Comparison of ENCODE assay signal across 20 cellular contexts in genomic region chr16:8855972-8856371, GRCh38. TPM values are rescaled to one million over a fixed set of nuclear protein-coding genes. Genes with fewer than 3 reads are reported as not detected.
A peak's percentile ranks its signal among the peaks of the same experiment; 100 is the strongest.
DNase-seq lines count a peak whose midpoint lies in the region; ATAC-seq and TF ChIP-seq lines count a peak whose summit lies in the region.
"Had no signal": no experiment of that assay in that cellular context is flagged by ENCODE, and none has a peak within 500 bp of the region (broad histone marks: within the 10 kb centered on the region; RNA-seq: fewer than 3 reads in every experiment).

No MANE protein-coding gene starts in this region.

- H3K27ac Mint-ChIP-seq in Caco-2 (ENCODE audit: unreplicated experiment) = peak overlapping the region; percentile 22
- H3K27ac Mint-ChIP-seq in activated naive CD8-positive, alpha-beta T cell = peak overlapping the region; percentile 34
- no peak overlapping the region for H3K27ac Mint-ChIP-seq in glutamatergic neuron (ENCODE audit: unreplicated experiment)

- no peak overlapping the region for H3K4me2 ChIP-seq in parathyroid adenoma (ENCODE audit: low read length)
- H3K4me2 ChIP-seq: A549 had no signal

- no peak overlapping the region for H3K4me3 ChIP-seq in Caco-2 (ENCODE audit: low read depth, low read length)
- H3K4me3 ChIP-seq in parathyroid adenoma (ENCODE audit: low read depth, low read length) = no peak overlapping the region
- no peak overlapping the region for H3K4me3 ChIP-seq in breast epithelium
- H3K4me3 ChIP-seq: A549, body of pancreas, coronary artery, uterus had no signal

- CTCF ChIA-PET in Caco-2 (lab: Charles Lee) = no interaction called here

- H3K36me3 ChIP-seq in Caco-2 (ENCODE audit: control insufficient read depth, insufficient read depth, low read length) (peaks cover 6% of the 10 kb centered on the region; the same call in 1 of the 2 replicates), parathyroid adenoma (ENCODE audit: control insufficient read depth, insufficient read depth, low read length) (no peaks in the 10 kb centered on the region), breast epithelium (no peaks in the 10 kb centered on the region)
- H3K36me3 ChIP-seq: uterus had no signal

- H3K9ac ChIP-seq in parathyroid adenoma = no peak overlapping the region

- H3K4me3 Mint-ChIP-seq in Caco-2 (ENCODE audit: unreplicated experiment) = no peak overlapping the region
- H3K4me3 Mint-ChIP-seq in activated naive CD8-positive, alpha-beta T cell = no peak overlapping the region
- no peak overlapping the region for H3K4me3 Mint-ChIP-seq in glutamatergic neuron (ENCODE audit: unreplicated experiment)
- H3K4me3 Mint-ChIP-seq: activated CD8-positive, alpha-beta memory T cell treated with anti-CD3 and anti-CD28 coated beads, Interleukin-2, amount 10 ng/mL, durations not matched to agents 7 days and 5 days; naive B cell had no signal

- POLR2A ChIA-PET in Caco-2 (lab: Charles Lee) = no interaction called here

- H3K4me1 ChIP-seq in Caco-2 = peaks cover 12% of the 10 kb centered on the region
- no peaks in the 10 kb centered on the region for H3K4me1 ChIP-seq in parathyroid adenoma
- no peaks in the 10 kb centered on the region for H3K4me1 ChIP-seq in breast epithelium
- H3K4me1 ChIP-seq: uterus had no signal

- no peak for ATAC-seq in GM18873 (IDR thresholded peaks at IDR 0.05; ENCODE audit: low FRiP score, unreplicated experiment)
- ATAC-seq: activated CD8-positive, alpha-beta memory T cell treated with anti-CD3 and anti-CD28 coated beads, Interleukin-2, amount 10 ng/mL, durations not matched to agents 7 days and 5 days; body of pancreas had no signal

- no peak overlapping the region for H2AFZ ChIP-seq in parathyroid adenoma

- H3K27me3 ChIP-seq in Caco-2 (replicated peaks; ENCODE audit: control insufficient read depth, insufficient read depth, low read length) (no peaks in the 10 kb centered on the region), parathyroid adenoma (ENCODE audit: control insufficient read depth, insufficient read depth, low read length) (no peaks in the 10 kb centered on the region), breast epithelium (no peaks in the 10 kb centered on the region)
- H3K27me3 ChIP-seq: body of pancreas, uterus had no signal

- H3K36me3 Mint-ChIP-seq in Caco-2 (ENCODE audit: insufficient read depth, unreplicated experiment) = peaks cover 97% of the 10 kb centered on the region
- H3K36me3 Mint-ChIP-seq in activated naive CD8-positive, alpha-beta T cell = peaks cover 2% of the 10 kb centered on the region
- H3K36me3 Mint-ChIP-seq in glutamatergic neuron (ENCODE audit: unreplicated experiment) = no peaks in the 10 kb centered on the region

- DNase-seq in activated effector memory CD4-positive, alpha-beta T cell treated with anti-CD3 and anti-CD28 coated beads, Interleukin-2, amount 50 U/mL, for 16 hours = peak; percentile 53
- DNase-seq in activated effector memory CD4-positive, alpha-beta T cell treated with Interleukin-2 at 50 U/mL for 16 hours = no peak
- no peak for DNase-seq in Caco-2
- no peak for DNase-seq in glutamatergic neuron
- no peak for DNase-seq in breast epithelium (ENCODE audit: low spot score in 2 of 2)
- DNase-seq: activated CD4-positive, CD25-positive, alpha-beta regulatory T cell; activated CD8-positive, alpha-beta memory T cell treated with anti-CD3 and anti-CD28 coated beads, Interleukin-2, amount 10 ng/mL, durations not matched to agents 7 days and 5 days; body of pancreas; naive B cell; NCI-H1694; NCI-H2227 treated with DMSO at 0.1 percent for 48 hours; NCI-H82; uterus had no signal

- H3K9me3 ChIP-seq in Caco-2 = no peaks in the 10 kb centered on the region
- no peaks in the 10 kb centered on the region for H3K9me3 ChIP-seq in parathyroid adenoma (ENCODE audit: control insufficient read depth, low read length)
- H3K9me3 ChIP-seq in breast epithelium = no peaks in the 10 kb centered on the region
- H3K9me3 ChIP-seq: A549, body of pancreas, uterus had no signal

- H3K27me3 Mint-ChIP-seq in Caco-2 (ENCODE audit: insufficient read depth, unreplicated experiment) (no peaks in the 10 kb centered on the region), glutamatergic neuron (ENCODE audit: unreplicated experiment) (peaks cover 12% of the 10 kb centered on the region)
- no peaks in the 10 kb centered on the region for H3K27me3 Mint-ChIP-seq in activated naive CD8-positive, alpha-beta T cell
- H3K27me3 Mint-ChIP-seq: activated CD8-positive, alpha-beta memory T cell treated with anti-CD3 and anti-CD28 coated beads, Interleukin-2, amount 10 ng/mL, durations not matched to agents 7 days and 5 days; naive B cell had no signal

- BruUV-seq in Caco-2 (replicated peaks; lab: Mats Ljungman, UMichigan) = no TSS peak

- H3K27ac ChIP-seq in parathyroid adenoma = peak overlapping the region; percentile 19
- peak overlapping the region in 1 of 2 donors; percentile 32 for H3K27ac ChIP-seq in breast epithelium
- H3K27ac ChIP-seq: uterus had no signal

- no peaks in the 10 kb centered on the region for H3K79me2 ChIP-seq in parathyroid adenoma

- intact Hi-C loops in Caco-2 (cut with micrococcal nuclease; ENCODE audit: unreplicated experiment) = no loop called here
- intact Hi-C loops in breast epithelium (cut with DNase I; ENCODE audit: low total_unique reads) = no loop called here

- TF ChIP-seq CTCF in Caco-2 (IDR thresholded peaks at IDR 0.05; ENCODE audit: insufficient read depth in 1 of 2, low read depth in 1 of 2, low read length in 1 of 2, severe bottlenecking in 1 of 2, unreplicated experiment in 1 of 2) (no peak), parathyroid adenoma (IDR thresholded peaks at IDR 0.05) (no peak), glutamatergic neuron (IDR thresholded peaks at IDR 0.05; ENCODE audit: partially characterized antibody, unreplicated experiment) (no peak), breast epithelium (IDR thresholded peaks at IDR 0.05) (no peak)

- H3K4me1 Mint-ChIP-seq in Caco-2 (ENCODE audit: low read depth, unreplicated experiment) = peaks cover 7% of the 10 kb centered on the region
- peaks cover 32% of the 10 kb centered on the region for H3K4me1 Mint-ChIP-seq in activated naive CD8-positive, alpha-beta T cell (ENCODE audit: low read depth)
- peaks cover 17% of the 10 kb centered on the region for H3K4me1 Mint-ChIP-seq in glutamatergic neuron (ENCODE audit: low read depth, unreplicated experiment)

- no peaks in the 10 kb centered on the region for H3K9me3 Mint-ChIP-seq in Caco-2 (ENCODE audit: unreplicated experiment)
- no peaks in the 10 kb centered on the region for H3K9me3 Mint-ChIP-seq in activated naive CD8-positive, alpha-beta T cell (ENCODE audit: low read depth)
- H3K9me3 Mint-ChIP-seq in glutamatergic neuron (ENCODE audit: unreplicated experiment) = peaks cover 5% of the 10 kb centered on the region
- H3K9me3 Mint-ChIP-seq: naive B cell had no signal

- no peak for TF ChIP-seq POLR2A in breast epithelium (IDR thresholded peaks at IDR 0.05)

RNA-seq across cellular contexts. Expression of gene CARHSP1, which starts 12.8 kb away (rescaled TPM):
- 103 and 105 TPM in 2 replicates for total RNA-seq in Caco-2 (2022)
- total RNA-seq in glutamatergic neuron (ENCODE audit: unreplicated experiment) = 180 TPM
- 100 to 1,000 TPM in 1 of 3 donors, 10 to 100 TPM in 2; 58.6 to 126 (median 83.9) TPM for total RNA-seq in breast epithelium

RNA-seq across cellular contexts. Expression of gene LITAFD, which starts 26.2 kb away (rescaled TPM):
- not detected in 2 replicates for total RNA-seq in Caco-2 (2022)
- not detected for total RNA-seq in glutamatergic neuron (ENCODE audit: unreplicated experiment)
- not detected for total RNA-seq in breast epithelium
- total RNA-seq: activated CD8-positive, alpha-beta memory T cell treated with anti-CD3 and anti-CD28 coated beads, Interleukin-2, amount 10 ng/mL, durations not matched to agents 7 days and 5 days; body of pancreas; fibroblast of lung; lung microvascular endothelial cell; uterus had no signal

RNA-seq across cellular contexts. Expression of gene PMM2, which starts 58.3 kb away (rescaled TPM):
- 66.3 and 69.0 TPM in 2 replicates for total RNA-seq in Caco-2 (2022)
- total RNA-seq in glutamatergic neuron (ENCODE audit: unreplicated experiment) = 23.2 TPM
- 10 to 100 TPM; 21.4 to 36.4 (median 33.8) TPM for total RNA-seq in breast epithelium

RNA-seq across cellular contexts. Expression of gene TMEM186, which starts 58.5 kb away (rescaled TPM):
- total RNA-seq in Caco-2 (2022) (11.4 and 11.9 TPM in 2 replicates), glutamatergic neuron (ENCODE audit: unreplicated experiment) (7.3 TPM), breast epithelium (1 to 10 TPM; 7.2 to 9.4 (median 7.5) TPM)
